Comparison of ENCODE assay signal across 7 cellular contexts in the genomic region with DNA sequence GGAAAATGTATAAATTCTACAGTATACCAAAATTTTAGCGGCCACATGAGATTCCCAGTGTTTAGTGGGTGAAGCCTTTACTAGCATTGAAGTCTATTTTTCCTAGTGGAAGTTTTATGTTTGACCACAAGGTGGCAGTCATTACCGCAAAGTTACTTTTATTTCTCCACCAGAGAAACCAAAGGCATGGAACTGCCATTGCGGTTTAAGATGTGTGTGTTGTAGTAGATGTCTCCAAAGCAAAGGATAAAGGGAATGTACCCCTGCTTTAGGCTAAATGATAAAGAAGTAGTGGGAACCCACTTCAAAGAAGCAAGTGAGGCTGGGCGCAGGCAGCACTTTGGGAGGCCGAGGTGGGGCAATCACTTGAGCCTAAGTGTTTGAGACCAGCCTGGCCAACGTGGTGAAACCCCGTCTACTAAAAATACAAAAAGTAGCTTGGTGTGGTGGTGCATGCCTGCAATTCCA.
DNase-seq lines count a peak whose midpoint lies in the region; ATAC-seq and TF ChIP-seq lines count a peak whose summit lies in the region.

No MANE protein-coding gene starts in this region.

- H3K27ac Mint-ChIP-seq in activated CD4-positive, alpha-beta memory T cell treated with anti-CD3 and anti-CD28 coated beads for 36 hours: peak overlapping the region; percentile 90

- no peak overlapping the region for H3K4me3 Mint-ChIP-seq in activated CD4-positive, alpha-beta memory T cell treated with anti-CD3 and anti-CD28 coated beads for 36 hours

- H3K36me3 ChIP-seq in GM23248 (ENCODE audit: low read depth): no peaks in the 10 kb centered on the region

- H3K4me3 ChIP-seq in GM23248 (peak overlapping the region; percentile 26; the same call in 1 of the 2 replicates), fibroblast of pulmonary artery (replicated peaks; ENCODE audit: low read depth, low read length) (no peak overlapping the region)

- no peaks in the 10 kb centered on the region for H3K27me3 Mint-ChIP-seq in activated CD4-positive, alpha-beta memory T cell treated with anti-CD3 and anti-CD28 coated beads for 36 hours

- CTCF ChIA-PET in activated CD4-positive, alpha-beta memory T cell treated with anti-CD3 and anti-CD28 coated beads for 36 hours (lab: Charles Lee): interaction anchor here (0.6 to 5.0 kb wide), 18 partner anchors 8 to 663 kb away, joined by 3 to 70 read pairs (median 4); a partner anchor contains a TSS

- in situ Hi-C loops in GM23248 (cut with MboI): loop anchor here (25.0 kb wide), 1 partner anchor 300 kb away; a partner anchor contains a TSS

- POLR2A ChIA-PET in activated CD4-positive, alpha-beta memory T cell treated with anti-CD3 and anti-CD28 coated beads for 36 hours (lab: Charles Lee): interaction anchor here (1.4 kb wide), 1 partner anchor 375 kb away, joined by 4 read pairs; no protein-coding TSS in a partner anchor

- H3K36me3 Mint-ChIP-seq in activated CD4-positive, alpha-beta memory T cell treated with anti-CD3 and anti-CD28 coated beads for 36 hours: peaks cover 74% of the 10 kb centered on the region

- intact Hi-C loops in activated CD4-positive, alpha-beta memory T cell treated with anti-CD3 and anti-CD28 coated beads for 36 hours (cut with micrococcal nuclease): loop anchor here (1.0 to 5.0 kb wide), 5 partner anchors 165 to 665 kb away; no protein-coding TSS in a partner anchor

- H4K20me1 ChIP-seq in GM23248 (ENCODE audit: insufficient read depth): no peaks in the 10 kb centered on the region

- 40 to 45% methylated on average over 7 of the region's 7 CpGs for WGBS in GM23248 (ENCODE audit: low coverage in 1 of 2, low lambda C conversion rate in 2 of 2, missing lambda C conversion rate in 2 of 2), 2 experiments

- peaks cover 34% of the 10 kb centered on the region; the same call in 1 of the 2 replicates for H3F3A ChIP-seq in GM23248 (ENCODE audit: insufficient read depth)

- H3K9ac ChIP-seq in GM23248: peak overlapping the region; percentile 47

- H3K79me2 ChIP-seq in GM23248 (ENCODE audit: insufficient read depth): peaks cover 93% of the 10 kb centered on the region

- ATAC-seq in omental fat pad (ENCODE audit: low FRiP score): no peak

- H3K27me3 ChIP-seq in GM23248 (replicated peaks; ENCODE audit: insufficient read depth): no peaks in the 10 kb centered on the region

- peak overlapping the region; percentile 63 for H3K4me2 ChIP-seq in GM23248 (ENCODE audit: unreplicated experiment)

- no peaks in the 10 kb centered on the region for H3K9me3 ChIP-seq in GM23248 (ENCODE audit: low read depth)

- peaks cover 6% of the 10 kb centered on the region for H3K9me3 Mint-ChIP-seq in activated CD4-positive, alpha-beta memory T cell treated with anti-CD3 and anti-CD28 coated beads for 36 hours

- DNase-seq in DMS53 (lab: John Stamatoyannopoulos, UW) (peak; percentile 70), GM23248 (peak; percentile 79), NCI-H2171 (lab: John Stamatoyannopoulos, UW) (peak; percentile 53), fibroblast of pulmonary artery (ENCODE audit: low read depth) (peak; percentile 89), omental fat pad (ENCODE audit: low spot score) (no peak), ecto neural progenitor cell (ENCODE audit: low spot score) (no peak)
- DNase-seq in activated CD4-positive, alpha-beta memory T cell treated with anti-CD3 and anti-CD28 coated beads for 36 hours: no peak

- peaks cover 41% of the 10 kb centered on the region for H3K4me1 ChIP-seq in GM23248 (ENCODE audit: insufficient read depth)

- TF ChIP-seq CTCF in fibroblast of pulmonary artery (IDR thresholded peaks at IDR 0.05; ENCODE audit: low read length, missing control alignments): peak; percentile 56
- peak in 2 of 3 donors; percentile 25 to 29 for TF ChIP-seq CTCF in omental fat pad (IDR thresholded peaks at IDR 0.05)

- H3K27ac ChIP-seq in GM23248: peak overlapping the region; percentile 68

- H2AFZ ChIP-seq in GM23248: peak overlapping the region; percentile 23; the same call in 1 of the 2 replicates

- no peaks in the 10 kb centered on the region for H3K9me2 ChIP-seq in GM23248 (ENCODE audit: insufficient read depth)

- peaks cover 63% of the 10 kb centered on the region for H3K4me1 Mint-ChIP-seq in activated CD4-positive, alpha-beta memory T cell treated with anti-CD3 and anti-CD28 coated beads for 36 hours (ENCODE audit: low read depth)

Comparison
In these comparisons a context has a peak if more than half of its experiments do, and no peak if none do; other contexts are left out.
1. DNase-seq: peak in DMS53 (single experiment), GM23248 (single experiment), NCI-H2171 (single experiment) and fibroblast of pulmonary artery (single experiment); none in activated CD4-positive, alpha-beta memory T cell treated with anti-CD3 and anti-CD28 coated beads for 36 hours (single experiment), omental fat pad (single experiment) and ecto neural progenitor cell (single experiment).